ENCODE assay signal across 38 cellular contexts in genomic region chr10:1356349-1356748, GRCh38.
"Had no signal": no experiment of that assay in that cellular context is flagged by ENCODE, and none has a peak within 500 bp of the region (broad histone marks: within the 10 kb centered on the region; RNA-seq: fewer than 3 reads in every experiment).

No MANE protein-coding gene starts in this region.

- FAIRE-seq: astrocyte, TTC549 had no signal

- H3K9me3 Mint-ChIP-seq: activated B cell treated with CpG ODN at 0.5 μM for 24 hours; activated CD4-positive, alpha-beta memory T cell treated with anti-CD3 and anti-CD28 coated beads for 36 hours; activated CD4-positive, alpha-beta T cell treated with anti-CD3 and anti-CD28 coated beads, Interleukin-2, amount 10 ng/mL, durations not matched to agents 24 days and 14 days; activated CD8-positive, alpha-beta T cell treated with anti-CD3 and anti-CD28 coated beads for 36 hours; activated naive CD4-positive, alpha-beta T cell treated with anti-CD3 and anti-CD28 coated beads for 36 hours; activated naive CD4-positive, alpha-beta T cell treated with anti-CD3 and anti-CD28 coated beads, Interleukin-2, amount 50 U/mL, for 72 hours; activated naive CD8-positive, alpha-beta T cell treated with anti-CD3 and anti-CD28 coated beads for 36 hours; activated T-cell treated with anti-CD3 and anti-CD28 coated beads, Interleukin-2, amount 50 U/mL, for 4 hours; activated T-cell treated with anti-CD3 and anti-CD28 coated beads, Interleukin-2, amount 50 U/mL, for 72 hours; activated T-helper 1 cell treated with anti-CD3 and anti-CD28 coated beads, Interleukin-12 subunit alpha, Interleukin-12 subunit beta, Interleukin-2, Interleukin-4 antibody, amounts not matched to agents 30 ng/mL and 10 ng/mL and 1 ng/mL, durations not matched to agents 14 hours and 24 hours and 36 hours; activated T-helper 17 cell treated with anti-CD3 and anti-CD28 coated beads, Interleukin-2, amount 50 U/mL, for 72 hours; T-helper 1 cell treated with Interleukin-12 subunit alpha and Interleukin-12 subunit beta and Interleukin-4 antibody, amounts not matched to agents 30 μg/mL and 1 μg/mL, for 36 hours; T-helper 2 cell treated with Interferon-gamma antibody and Interleukin-4, amounts not matched to agents 5 μg/mL and 100 μg/mL, for 36 hours had no signal

- DNase-seq: activated B cell treated with CpG ODN at 0.5 μM for 24 hours; activated CD4-positive, alpha-beta memory T cell treated with anti-CD3 and anti-CD28 coated beads for 36 hours; activated CD4-positive, alpha-beta T cell treated with anti-CD3 and anti-CD28 coated beads for 4 hours; activated CD4-positive, alpha-beta T cell treated with anti-CD3 and anti-CD28 coated beads, Interleukin-2, amount 10 ng/mL, durations not matched to agents 24 days and 14 days; activated CD4-positive, alpha-beta T cell treated with anti-CD3 and anti-CD28 coated beads, Interleukin-2, amount 50 U/mL, for 1 hour; activated CD4-positive, alpha-beta T cell treated with anti-CD3 and anti-CD28 coated beads, Interleukin-2, amount 50 U/mL, for 4 hours; activated CD4-positive, CD25-positive, alpha-beta regulatory T cell treated with anti-CD3 and anti-CD28 coated beads, Interleukin-2, amount 50 U/mL, for 72 hours; activated CD8-positive, alpha-beta memory T cell treated with anti-CD3 and anti-CD28 coated beads, Interleukin-2, amount 50 U/mL, for 4 hours; activated CD8-positive, alpha-beta T cell treated with anti-CD3 and anti-CD28 coated beads for 36 hours; activated effector memory CD4-positive, alpha-beta T cell treated with anti-CD3 and anti-CD28 coated beads, Interleukin-2, amount 50 U/mL, for 16 hours; activated gamma-delta T cell treated with Interleukin-2 at 50 U/mL for 16 hours; activated naive CD4-positive, alpha-beta T cell; activated naive CD4-positive, alpha-beta T cell treated with anti-CD3 and anti-CD28 coated beads for 36 hours; activated naive CD4-positive, alpha-beta T cell treated with anti-CD3 and anti-CD28 coated beads, Interleukin-2, amount 50 U/mL, for 16 hours; activated naive CD8-positive, alpha-beta T cell treated with anti-CD3 and anti-CD28 coated beads for 36 hours; activated T-cell treated with anti-CD3 and anti-CD28 coated beads for 4 hours; activated T-cell treated with anti-CD3 and anti-CD28 coated beads, Interleukin-2, amount 50 U/mL, for 1 hour; activated T-cell treated with anti-CD3 and anti-CD28 coated beads, Interleukin-2, amount 50 U/mL, for 4 hours; activated T-cell treated with anti-CD3 and anti-CD28 coated beads, Interleukin-2, amount 50 U/mL, for 72 hours; adrenal gland; amniotic stem cell; aorta; body of pancreas; brain microvascular endothelial cell; central memory CD4-positive, alpha-beta T cell; T-helper 1 cell; T-helper 2 cell; T-helper 9 cell had no signal

- H3K27me3 Mint-ChIP-seq: activated T-helper 17 cell treated with anti-CD3 and anti-CD28 coated beads, Interleukin-2, amount 50 U/mL, for 72 hours had no signal

- H3K36me3 ChIP-seq: adrenal gland, brain microvascular endothelial cell, breast epithelium, cardiac muscle cell had no signal

- H3K9me3 ChIP-seq: adrenal gland, body of pancreas, breast epithelium had no signal

- H3K4me1 ChIP-seq: adrenal gland, body of pancreas, breast epithelium had no signal

- H3K27ac Mint-ChIP-seq: activated B cell treated with CpG ODN at 0.5 μM for 24 hours; activated CD4-positive, alpha-beta memory T cell treated with anti-CD3 and anti-CD28 coated beads for 36 hours; activated CD4-positive, alpha-beta T cell treated with anti-CD3 and anti-CD28 coated beads, Interleukin-2, amount 10 ng/mL, durations not matched to agents 24 days and 14 days; activated CD8-positive, alpha-beta T cell treated with anti-CD3 and anti-CD28 coated beads for 36 hours; activated naive CD4-positive, alpha-beta T cell treated with anti-CD3 and anti-CD28 coated beads for 36 hours; activated naive CD4-positive, alpha-beta T cell treated with anti-CD3 and anti-CD28 coated beads, Interleukin-2, amount 50 U/mL, for 72 hours; activated naive CD8-positive, alpha-beta T cell treated with anti-CD3 and anti-CD28 coated beads for 36 hours; activated T-cell treated with anti-CD3 and anti-CD28 coated beads, Interleukin-2, amount 50 U/mL, for 72 hours; activated T-helper 1 cell treated with anti-CD3 and anti-CD28 coated beads, Interleukin-12 subunit alpha, Interleukin-12 subunit beta, Interleukin-2, Interleukin-4 antibody, amounts not matched to agents 30 ng/mL and 10 ng/mL and 1 ng/mL, durations not matched to agents 14 hours and 24 hours and 36 hours; activated T-helper 17 cell treated with anti-CD3 and anti-CD28 coated beads, Interleukin-2, amount 50 U/mL, for 72 hours; T-helper 1 cell treated with Interleukin-12 subunit alpha and Interleukin-12 subunit beta and Interleukin-4 antibody, amounts not matched to agents 30 μg/mL and 1 μg/mL, for 36 hours; T-helper 2 cell treated with Interferon-gamma antibody and Interleukin-4, amounts not matched to agents 5 μg/mL and 100 μg/mL, for 36 hours had no signal

- H3K4me3 ChIP-seq: adrenal gland, body of pancreas, breast epithelium, cardiac muscle cell had no signal

- H3K36me3 Mint-ChIP-seq: activated CD4-positive, alpha-beta memory T cell treated with anti-CD3 and anti-CD28 coated beads for 36 hours; activated naive CD4-positive, alpha-beta T cell treated with anti-CD3 and anti-CD28 coated beads, Interleukin-2, amount 50 U/mL, for 72 hours; activated naive CD8-positive, alpha-beta T cell treated with anti-CD3 and anti-CD28 coated beads for 36 hours had no signal

- ATAC-seq: activated CD8-positive, alpha-beta T cell treated with anti-CD3 and anti-CD28 coated beads for 36 hours; activated naive CD4-positive, alpha-beta T cell treated with anti-CD3 and anti-CD28 coated beads, Interleukin-2, amount 50 U/mL, for 72 hours; activated T-cell treated with anti-CD3 and anti-CD28 coated beads, Interleukin-2, amount 50 U/mL, for 4 hours; activated T-cell treated with anti-CD3 and anti-CD28 coated beads, Interleukin-2, amount 50 U/mL, for 72 hours; activated T-helper 17 cell treated with anti-CD3 and anti-CD28 coated beads, Interleukin-2, amount 50 U/mL, for 72 hours; body of pancreas had no signal

- H3K27me3 ChIP-seq: body of pancreas, brain microvascular endothelial cell, cardiac muscle cell had no signal

- H3K4me3 Mint-ChIP-seq: activated B cell treated with CpG ODN at 0.5 μM for 24 hours; activated CD4-positive, alpha-beta memory T cell treated with anti-CD3 and anti-CD28 coated beads for 36 hours; activated CD4-positive, alpha-beta T cell treated with anti-CD3 and anti-CD28 coated beads, Interleukin-2, amount 10 ng/mL, durations not matched to agents 24 days and 14 days; activated CD8-positive, alpha-beta T cell treated with anti-CD3 and anti-CD28 coated beads for 36 hours; activated naive CD4-positive, alpha-beta T cell treated with anti-CD3 and anti-CD28 coated beads for 36 hours; activated naive CD8-positive, alpha-beta T cell treated with anti-CD3 and anti-CD28 coated beads for 36 hours; activated T-cell treated with anti-CD3 and anti-CD28 coated beads, Interleukin-2, amount 50 U/mL, for 4 hours; activated T-cell treated with anti-CD3 and anti-CD28 coated beads, Interleukin-2, amount 50 U/mL, for 72 hours; activated T-helper 1 cell treated with anti-CD3 and anti-CD28 coated beads, Interleukin-12 subunit alpha, Interleukin-12 subunit beta, Interleukin-2, Interleukin-4 antibody, amounts not matched to agents 30 ng/mL and 10 ng/mL and 1 ng/mL, durations not matched to agents 14 hours and 24 hours and 36 hours; activated T-helper 17 cell treated with anti-CD3 and anti-CD28 coated beads, Interleukin-2, amount 50 U/mL, for 72 hours; T-helper 1 cell treated with Interleukin-12 subunit alpha and Interleukin-12 subunit beta and Interleukin-4 antibody, amounts not matched to agents 30 μg/mL and 1 μg/mL, for 36 hours; T-helper 2 cell treated with Interferon-gamma antibody and Interleukin-4, amounts not matched to agents 5 μg/mL and 100 μg/mL, for 36 hours had no signal

- H3K27ac ChIP-seq: adrenal gland, body of pancreas, brain microvascular endothelial cell, breast epithelium, cardiac muscle cell, VCaP had no signal
